Comparison of ENCODE assay signal across 1 cellular context in the genomic region with DNA sequence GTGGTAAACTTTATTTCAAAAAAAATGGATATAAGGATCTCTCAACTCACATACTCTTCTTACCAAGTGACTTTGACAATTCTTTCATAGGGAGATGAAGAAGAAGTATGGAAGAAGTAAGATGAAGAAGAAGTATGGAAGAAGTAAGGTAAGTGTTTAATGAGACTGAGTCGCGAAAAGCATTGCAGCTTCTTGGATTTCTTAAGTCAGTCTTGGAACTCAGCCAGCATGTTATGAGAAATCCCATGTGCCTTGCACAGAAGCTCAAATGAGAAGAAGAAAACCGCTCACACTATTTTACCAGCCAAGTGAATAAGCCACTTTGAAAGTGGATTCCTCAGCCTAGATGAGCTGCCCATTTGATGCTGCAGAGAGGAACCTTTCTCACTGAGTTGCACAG.
TF ChIP-seq lines count a peak whose summit lies in the region.

No MANE protein-coding gene starts in this region.

TF ChIP-seq in IMR-90, 13 proteins besides CTCF, POLR2A, EP300 and RAD21:
- TF ChIP-seq NFE2L2 (IDR thresholded peaks at IDR 0.05; ENCODE audit: low read depth, low read length) (no peak), MXI1 (IDR thresholded peaks at IDR 0.05; ENCODE audit: borderline replicate concordance, low read depth, low read length) (no peak), MAZ (IDR thresholded peaks at IDR 0.05; ENCODE audit: borderline replicate concordance, low read depth, low read length) (no peak), FOS (IDR thresholded peaks at IDR 0.05; ENCODE audit: low read depth, low read length) (no peak), MAFK (IDR thresholded peaks at IDR 0.05; ENCODE audit: low read depth, low read length) (no peak), RCOR1 (IDR thresholded peaks at IDR 0.05; ENCODE audit: insufficient replicate concordance, low read length) (no peak), CHD1 (IDR thresholded peaks at IDR 0.05; ENCODE audit: low read depth, low read length) (no peak), CEBPB (IDR thresholded peaks at IDR 0.05; ENCODE audit: low read depth, low read length) (no peak), RFX5 (IDR thresholded peaks at IDR 0.05; ENCODE audit: low read depth, low read length) (no peak), SMC3 (IDR thresholded peaks at IDR 0.05; ENCODE audit: low read depth, low read length) (no peak), BHLHE40 (IDR thresholded peaks at IDR 0.05; ENCODE audit: low read depth, low read length) (no peak)
- TF ChIP-seq, protein P1, sequence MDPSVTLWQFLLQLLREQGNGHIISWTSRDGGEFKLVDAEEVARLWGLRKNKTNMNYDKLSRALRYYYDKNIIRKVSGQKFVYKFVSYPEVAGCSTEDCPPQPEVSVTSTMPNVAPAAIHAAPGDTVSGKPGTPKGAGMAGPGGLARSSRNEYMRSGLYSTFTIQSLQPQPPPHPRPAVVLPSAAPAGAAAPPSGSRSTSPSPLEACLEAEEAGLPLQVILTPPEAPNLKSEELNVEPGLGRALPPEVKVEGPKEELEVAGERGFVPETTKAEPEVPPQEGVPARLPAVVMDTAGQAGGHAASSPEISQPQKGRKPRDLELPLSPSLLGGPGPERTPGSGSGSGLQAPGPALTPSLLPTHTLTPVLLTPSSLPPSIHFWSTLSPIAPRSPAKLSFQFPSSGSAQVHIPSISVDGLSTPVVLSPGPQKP (IDR thresholded peaks at IDR 0.05; ENCODE audit: borderline replicate concordance, low read depth, low read length): no peak
- TF ChIP-seq, protein P2, sequence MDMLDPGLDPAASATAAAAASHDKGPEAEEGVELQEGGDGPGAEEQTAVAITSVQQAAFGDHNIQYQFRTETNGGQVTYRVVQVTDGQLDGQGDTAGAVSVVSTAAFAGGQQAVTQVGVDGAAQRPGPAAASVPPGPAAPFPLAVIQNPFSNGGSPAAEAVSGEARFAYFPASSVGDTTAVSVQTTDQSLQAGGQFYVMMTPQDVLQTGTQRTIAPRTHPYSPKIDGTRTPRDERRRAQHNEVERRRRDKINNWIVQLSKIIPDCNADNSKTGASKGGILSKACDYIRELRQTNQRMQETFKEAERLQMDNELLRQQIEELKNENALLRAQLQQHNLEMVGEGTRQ (IDR thresholded peaks at IDR 0.05; ENCODE audit: low read depth, low read length): no peak
